Comparison of ENCODE assay signal across 11 cellular contexts in the genomic region with DNA sequence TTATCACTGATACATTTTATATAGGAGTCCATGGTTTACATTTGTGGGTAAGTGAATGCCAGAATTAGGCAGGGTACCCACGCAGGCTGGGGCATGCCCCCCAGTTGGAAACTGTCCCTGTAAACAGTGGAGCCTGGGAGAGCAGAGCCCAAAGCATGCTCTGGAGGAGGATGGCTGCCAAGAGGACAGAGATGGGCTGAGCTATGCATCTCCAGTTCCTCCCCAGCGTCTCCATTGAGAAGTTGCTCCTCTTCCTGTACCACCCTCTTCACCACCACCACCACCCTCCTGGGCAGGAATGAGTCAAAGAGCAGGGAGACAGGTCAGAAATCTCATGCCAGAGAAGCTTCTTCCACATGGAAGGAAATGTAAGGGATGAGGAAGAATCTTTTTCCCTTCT.
DNase-seq lines count a peak whose midpoint lies in the region; ATAC-seq and TF ChIP-seq lines count a peak whose summit lies in the region.
"Had no signal": no experiment of that assay in that cellular context is flagged by ENCODE, and none has a peak within 500 bp of the region (broad histone marks: within the 10 kb centered on the region; RNA-seq: fewer than 3 reads in every experiment).

No MANE protein-coding gene starts in this region.

- H3K9me3 ChIP-seq in fibroblast of lung (ENCODE audit: control insufficient read depth, insufficient read depth, low read depth, low read length), result no peaks in the 10 kb centered on the region

- no peak overlapping the region for H3K4me3 ChIP-seq in fibroblast of lung (replicated peaks in 1 of 4; ENCODE audit: control extremely low read depth in 1 of 4, insufficient read depth in 1 of 4, low read depth in 3 of 4, low read length in 4 of 4)

- POLR2A ChIA-PET in activated CD4-positive, alpha-beta T cell treated with anti-CD3 and anti-CD28 coated beads for 36 hours (lab: Charles Lee), result interaction anchor here (1.1 to 6.7 kb wide), 5 partner anchors 10 to 67 kb away, joined by 3 to 138 read pairs (median 14); partner anchors contain the start of gene KMT2E

- DNase-seq in activated CD4-positive, alpha-beta T cell treated with anti-CD3 and anti-CD28 coated beads for 36 hours, result no peak
- DNase-seq in activated CD4-positive, alpha-beta T cell treated with anti-CD3 and anti-CD28 coated beads, Interleukin-2, amount 50 U/mL, for 48 hours, result no peak
- DNase-seq in fibroblast of lung (ENCODE audit: low read depth in 2 of 2), result no peak
- no peak for DNase-seq in stimulated activated naive B cell treated with anti-CD40 and anti-IgM and Interleukin-4, amounts not matched to agents 10 μg/mL and 1 μg/mL and 100 μg/mL, for 72 hours
- no peak for DNase-seq in GM19240 (ENCODE audit: insufficient read length, low spot score)
- DNase-seq in SHP77 (lab: John Stamatoyannopoulos, UW), result no peak
- DNase-seq: foreskin fibroblast, mesendoderm, NCI-H1436 treated with DMSO at 0.1 percent for 48 hours had no signal

- H3K27me3 Mint-ChIP-seq in activated CD4-positive, alpha-beta T cell treated with anti-CD3 and anti-CD28 coated beads for 36 hours, result no peaks in the 10 kb centered on the region
- no peaks in the 10 kb centered on the region for H3K27me3 Mint-ChIP-seq in T-helper 1 cell treated with Interleukin-12 subunit alpha and Interleukin-12 subunit beta and Interleukin-4 antibody, amounts not matched to agents 30 μg/mL and 1 μg/mL, for 36 hours (ENCODE audit: low read depth)
- no peaks in the 10 kb centered on the region for H3K27me3 Mint-ChIP-seq in stimulated activated naive B cell treated with anti-CD40 and anti-IgM and Interleukin-4, amounts not matched to agents 10 μg/mL and 1 μg/mL and 100 μg/mL, for 72 hours

- H3K36me3 ChIP-seq in fibroblast of lung (ENCODE audit: control insufficient read depth, insufficient read depth, low read length), result no peaks in the 10 kb centered on the region

- peak overlapping the region; percentile 99 for H3K27ac Mint-ChIP-seq in activated CD4-positive, alpha-beta T cell treated with anti-CD3 and anti-CD28 coated beads for 36 hours
- peak overlapping the region; percentile 99 for H3K27ac Mint-ChIP-seq in T-helper 1 cell treated with Interleukin-12 subunit alpha and Interleukin-12 subunit beta and Interleukin-4 antibody, amounts not matched to agents 30 μg/mL and 1 μg/mL, for 36 hours
- H3K27ac Mint-ChIP-seq in stimulated activated naive B cell treated with anti-CD40 and anti-IgM and Interleukin-4, amounts not matched to agents 10 μg/mL and 1 μg/mL and 100 μg/mL, for 72 hours, result peak overlapping the region; percentile 100

- no peak overlapping the region for H3K9ac ChIP-seq in fibroblast of lung (ENCODE audit: insufficient read depth, low read length)

- H4K20me1 ChIP-seq in fibroblast of lung (ENCODE audit: control insufficient read depth, extremely low read depth, insufficient read depth, low read length), result no peaks in the 10 kb centered on the region

- peak overlapping the region; percentile 89 for H3K27ac ChIP-seq in fibroblast of lung (ENCODE audit: insufficient read depth, low read length)

- H3K4me3 Mint-ChIP-seq in activated CD4-positive, alpha-beta T cell treated with anti-CD3 and anti-CD28 coated beads for 36 hours, result no peak overlapping the region
- H3K4me3 Mint-ChIP-seq in T-helper 1 cell treated with Interleukin-12 subunit alpha and Interleukin-12 subunit beta and Interleukin-4 antibody, amounts not matched to agents 30 μg/mL and 1 μg/mL, for 36 hours, result peak overlapping the region; percentile 25
- peak overlapping the region in 1 of 2 donors; percentile 44 for H3K4me3 Mint-ChIP-seq in stimulated activated naive B cell treated with anti-CD40 and anti-IgM and Interleukin-4, amounts not matched to agents 10 μg/mL and 1 μg/mL and 100 μg/mL, for 72 hours

- no peaks in the 10 kb centered on the region for H3K27me3 ChIP-seq in fibroblast of lung (ENCODE audit: control insufficient read depth, insufficient read depth, low read length)

- no peak for ATAC-seq in activated CD4-positive, alpha-beta T cell treated with anti-CD3 and anti-CD28 coated beads for 36 hours
- ATAC-seq in stimulated activated naive B cell treated with anti-CD40 and anti-IgM and Interleukin-4, amounts not matched to agents 10 μg/mL and 1 μg/mL and 100 μg/mL, for 72 hours (replicated peaks), result no peak
- no peak for ATAC-seq in HG03139 (IDR thresholded peaks at IDR 0.05; ENCODE audit: unreplicated experiment)

- no peaks in the 10 kb centered on the region for H3K9me3 Mint-ChIP-seq in activated CD4-positive, alpha-beta T cell treated with anti-CD3 and anti-CD28 coated beads for 36 hours (ENCODE audit: low read depth)
- H3K9me3 Mint-ChIP-seq in T-helper 1 cell treated with Interleukin-12 subunit alpha and Interleukin-12 subunit beta and Interleukin-4 antibody, amounts not matched to agents 30 μg/mL and 1 μg/mL, for 36 hours, result no peaks in the 10 kb centered on the region
- no peaks in the 10 kb centered on the region for H3K9me3 Mint-ChIP-seq in stimulated activated naive B cell treated with anti-CD40 and anti-IgM and Interleukin-4, amounts not matched to agents 10 μg/mL and 1 μg/mL and 100 μg/mL, for 72 hours

- H3K4me1 Mint-ChIP-seq in activated CD4-positive, alpha-beta T cell treated with anti-CD3 and anti-CD28 coated beads for 36 hours, result peaks cover 60% of the 10 kb centered on the region
- peaks cover 61% of the 10 kb centered on the region for H3K4me1 Mint-ChIP-seq in T-helper 1 cell treated with Interleukin-12 subunit alpha and Interleukin-12 subunit beta and Interleukin-4 antibody, amounts not matched to agents 30 μg/mL and 1 μg/mL, for 36 hours (ENCODE audit: low read depth)
- H3K4me1 Mint-ChIP-seq in stimulated activated naive B cell treated with anti-CD40 and anti-IgM and Interleukin-4, amounts not matched to agents 10 μg/mL and 1 μg/mL and 100 μg/mL, for 72 hours, result peaks cover 52 to 83% of the 10 kb centered on the region in 2 donors

- TF ChIP-seq CTCF in fibroblast of lung (conservative IDR thresholded peaks at IDR 0.05 in 1 of 2, IDR thresholded peaks at IDR 0.05 in 1 of 2; ENCODE audit: low read depth in 1 of 2, low read length in 2 of 2), result no peak

- peaks cover 39% of the 10 kb centered on the region for H3K36me3 Mint-ChIP-seq in activated CD4-positive, alpha-beta T cell treated with anti-CD3 and anti-CD28 coated beads for 36 hours (ENCODE audit: low read depth)
- H3K36me3 Mint-ChIP-seq in T-helper 1 cell treated with Interleukin-12 subunit alpha and Interleukin-12 subunit beta and Interleukin-4 antibody, amounts not matched to agents 30 μg/mL and 1 μg/mL, for 36 hours (ENCODE audit: low read depth), result peaks cover 20% of the 10 kb centered on the region
- peaks cover 1 to 17% of the 10 kb centered on the region in 2 donors for H3K36me3 Mint-ChIP-seq in stimulated activated naive B cell treated with anti-CD40 and anti-IgM and Interleukin-4, amounts not matched to agents 10 μg/mL and 1 μg/mL and 100 μg/mL, for 72 hours

- CTCF ChIA-PET in activated CD4-positive, alpha-beta T cell treated with anti-CD3 and anti-CD28 coated beads for 36 hours (lab: Charles Lee), result interaction anchor here (0.7 to 1.5 kb wide), 4 partner anchors 9 to 1313 kb away, joined by 3 to 6 read pairs (median 4); no protein-coding TSS in a partner anchor

- peak overlapping the region; percentile 25 for H2AFZ ChIP-seq in fibroblast of lung (ENCODE audit: low read length)

- H3K79me2 ChIP-seq in fibroblast of lung (ENCODE audit: control insufficient read depth, insufficient read depth, low read length), result no peaks in the 10 kb centered on the region

- H3K4me2 ChIP-seq in fibroblast of lung (ENCODE audit: extremely low read depth, insufficient read depth, low read length), result no peak overlapping the region

- intact Hi-C loops in activated CD4-positive, alpha-beta T cell treated with anti-CD3 and anti-CD28 coated beads for 36 hours (cut with DNase I, micrococcal nuclease), result loop anchor here in 1 of 2 experiments (10.0 kb wide), 1 partner anchor 1168 kb away; the partner anchor contains the start of gene SYPL1

- H3K4me1 ChIP-seq in fibroblast of lung (ENCODE audit: control insufficient read depth, extremely low read depth, insufficient read depth, low read length), result peaks cover 10% of the 10 kb centered on the region
